Comparison of ENCODE assay signal across 32 cellular contexts in the genomic region with DNA sequence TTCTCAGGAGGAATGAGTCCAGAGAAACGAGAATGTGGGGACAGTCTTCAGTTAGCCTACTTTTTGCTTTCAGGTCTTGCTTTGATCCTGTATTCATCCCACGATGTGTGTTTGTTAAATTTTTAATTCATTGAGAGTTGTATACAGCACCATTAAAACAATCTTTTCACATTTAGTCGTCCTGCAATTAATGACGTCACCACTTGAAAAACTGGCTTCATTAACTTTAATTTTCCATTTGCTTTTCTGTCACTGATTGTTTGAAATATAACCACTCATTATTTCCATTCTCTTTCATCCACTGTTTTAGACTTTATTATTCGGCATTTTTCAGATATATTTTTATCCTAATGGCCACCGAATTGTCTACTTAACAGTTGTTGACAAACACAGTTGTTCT.
"Had no signal": no experiment of that assay in that cellular context is flagged by ENCODE, and none has a peak within 500 bp of the region (broad histone marks: within the 10 kb centered on the region; RNA-seq: fewer than 3 reads in every experiment).

No MANE protein-coding gene starts in this region.

- H3K27me3 Mint-ChIP-seq: activated CD4-positive, alpha-beta T cell treated with anti-CD3 and anti-CD28 coated beads for 36 hours; activated CD4-positive, alpha-beta T cell treated with anti-CD3 and anti-CD28 coated beads, Interleukin-2, amount 10 ng/mL, durations not matched to agents 24 days and 14 days; activated CD8-positive, alpha-beta memory T cell treated with anti-CD3 and anti-CD28 coated beads, Interleukin-2, amount 10 ng/mL, durations not matched to agents 7 days and 5 days; activated naive CD8-positive, alpha-beta T cell treated with anti-CD3 and anti-CD28 coated beads for 36 hours; activated naive CD8-positive, alpha-beta T cell treated with anti-CD3 and anti-CD28 coated beads, Interleukin-2, amount 50 U/mL, for 24 hours had no signal

- H3K27ac ChIP-seq: adrenal gland, body of pancreas, esophagus muscularis mucosa, gastroesophageal sphincter had no signal

- H3K4me1 ChIP-seq: adrenal gland, body of pancreas, esophagus muscularis mucosa, gastroesophageal sphincter had no signal

- H3K4me3 Mint-ChIP-seq: activated CD4-positive, alpha-beta memory T cell treated with anti-CD3 and anti-CD28 coated beads for 36 hours; activated CD4-positive, alpha-beta T cell treated with anti-CD3 and anti-CD28 coated beads for 36 hours; activated CD4-positive, alpha-beta T cell treated with anti-CD3 and anti-CD28 coated beads, Interleukin-2, amount 10 ng/mL, durations not matched to agents 24 days and 14 days; activated CD8-positive, alpha-beta memory T cell treated with anti-CD3 and anti-CD28 coated beads, Interleukin-2, amount 10 ng/mL, durations not matched to agents 7 days and 5 days; activated CD8-positive, alpha-beta T cell treated with anti-CD3 and anti-CD28 coated beads, Interleukin-2, amount 10 ng/mL, durations not matched to agents 7 days and 5 days; activated naive CD4-positive, alpha-beta T cell treated with anti-CD3 and anti-CD28 coated beads for 36 hours; activated naive CD4-positive, alpha-beta T cell treated with anti-CD3 and anti-CD28 coated beads, Interleukin-2, amount 50 U/mL, for 24 hours; activated naive CD8-positive, alpha-beta T cell treated with anti-CD3 and anti-CD28 coated beads for 36 hours; activated naive CD8-positive, alpha-beta T cell treated with anti-CD3 and anti-CD28 coated beads, Interleukin-2, amount 50 U/mL, for 24 hours; activated T-helper 1 cell treated with anti-CD3 and anti-CD28 coated beads, Interleukin-12 subunit alpha, Interleukin-12 subunit beta, Interleukin-2, Interleukin-4 antibody, amounts not matched to agents 30 ng/mL and 10 ng/mL and 1 ng/mL, durations not matched to agents 14 hours and 24 hours and 36 hours; effector memory CD8-positive, alpha-beta T cell had no signal

- DNase-seq: activated CD4-positive, alpha-beta memory T cell treated with anti-CD3 and anti-CD28 coated beads for 36 hours; activated CD4-positive, alpha-beta T cell treated with anti-CD3 and anti-CD28 coated beads for 36 hours; activated CD4-positive, alpha-beta T cell treated with anti-CD3 and anti-CD28 coated beads, Interleukin-2, amount 10 ng/mL, durations not matched to agents 24 days and 14 days; activated CD4-positive, CD25-positive, alpha-beta regulatory T cell; activated CD4-positive, CD25-positive, alpha-beta regulatory T cell treated with anti-CD3 and anti-CD28 coated beads, Interleukin-2, amount 50 U/mL, for 72 hours; activated CD8-positive, alpha-beta memory T cell treated with anti-CD3 and anti-CD28 coated beads, Interleukin-2, amount 10 ng/mL, durations not matched to agents 7 days and 5 days; activated CD8-positive, alpha-beta memory T cell treated with anti-CD3 and anti-CD28 coated beads, Interleukin-2, amount 50 U/mL, for 4 hours; activated CD8-positive, alpha-beta T cell treated with anti-CD3 and anti-CD28 coated beads, Interleukin-2, amount 10 ng/mL, durations not matched to agents 7 days and 5 days; activated effector memory CD4-positive, alpha-beta T cell treated with anti-CD3 and anti-CD28 coated beads, Interleukin-2, amount 50 U/mL, for 16 hours; activated naive CD4-positive, alpha-beta T cell treated with anti-CD3 and anti-CD28 coated beads for 36 hours; activated naive CD8-positive, alpha-beta T cell treated with anti-CD3 and anti-CD28 coated beads for 36 hours; activated naive CD8-positive, alpha-beta T cell treated with anti-CD3 and anti-CD28 coated beads, Interleukin-2, amount 50 U/mL, for 24 hours; activated T-cell treated with anti-CD3 and anti-CD28 coated beads, Interleukin-2, amount 50 U/mL, for 1 hour; activated T-cell treated with anti-CD3 and anti-CD28 coated beads, Interleukin-2, amount 50 U/mL, for 48 hours; adrenal gland; amygdala; aorta; body of pancreas; caudate nucleus; cortex of kidney; dermis blood vessel endothelial cell; effector CD4-positive, alpha-beta T cell; effector memory CD8-positive, alpha-beta T cell; erythroblast; foreskin melanocyte; T-helper 2 cell had no signal

- H3K27me3 ChIP-seq: adrenal gland, body of pancreas, esophagus muscularis mucosa, gastroesophageal sphincter had no signal

- H3K4me3 ChIP-seq: adrenal gland, body of pancreas, esophagus muscularis mucosa, gastroesophageal sphincter had no signal

- ATAC-seq: activated CD4-positive, alpha-beta T cell treated with anti-CD3 and anti-CD28 coated beads for 36 hours; activated CD8-positive, alpha-beta memory T cell treated with anti-CD3 and anti-CD28 coated beads, Interleukin-2, amount 10 ng/mL, durations not matched to agents 7 days and 5 days; activated CD8-positive, alpha-beta T cell treated with anti-CD3 and anti-CD28 coated beads, Interleukin-2, amount 10 ng/mL, durations not matched to agents 7 days and 5 days; activated naive CD8-positive, alpha-beta T cell treated with anti-CD3 and anti-CD28 coated beads, Interleukin-2, amount 50 U/mL, for 24 hours; body of pancreas; effector memory CD8-positive, alpha-beta T cell; gastroesophageal sphincter had no signal

- H3K36me3 Mint-ChIP-seq: activated CD4-positive, alpha-beta memory T cell treated with anti-CD3 and anti-CD28 coated beads for 36 hours; activated CD8-positive, alpha-beta memory T cell treated with anti-CD3 and anti-CD28 coated beads, Interleukin-2, amount 10 ng/mL, durations not matched to agents 7 days and 5 days; activated naive CD4-positive, alpha-beta T cell treated with anti-CD3 and anti-CD28 coated beads, Interleukin-2, amount 50 U/mL, for 24 hours; activated naive CD8-positive, alpha-beta T cell treated with anti-CD3 and anti-CD28 coated beads for 36 hours had no signal

- FAIRE-seq: colon had no signal

- H3K36me3 ChIP-seq: adrenal gland, esophagus muscularis mucosa, gastroesophageal sphincter had no signal

- H3K9me3 ChIP-seq: adrenal gland, body of pancreas, esophagus muscularis mucosa, gastroesophageal sphincter had no signal

- H3K27ac Mint-ChIP-seq: activated CD4-positive, alpha-beta memory T cell treated with anti-CD3 and anti-CD28 coated beads for 36 hours; activated CD4-positive, alpha-beta T cell treated with anti-CD3 and anti-CD28 coated beads for 36 hours; activated CD4-positive, alpha-beta T cell treated with anti-CD3 and anti-CD28 coated beads, Interleukin-2, amount 10 ng/mL, durations not matched to agents 24 days and 14 days; activated CD8-positive, alpha-beta memory T cell treated with anti-CD3 and anti-CD28 coated beads, Interleukin-2, amount 10 ng/mL, durations not matched to agents 7 days and 5 days; activated CD8-positive, alpha-beta T cell treated with anti-CD3 and anti-CD28 coated beads, Interleukin-2, amount 10 ng/mL, durations not matched to agents 7 days and 5 days; activated naive CD4-positive, alpha-beta T cell treated with anti-CD3 and anti-CD28 coated beads for 36 hours; activated naive CD4-positive, alpha-beta T cell treated with anti-CD3 and anti-CD28 coated beads, Interleukin-2, amount 50 U/mL, for 24 hours; activated naive CD8-positive, alpha-beta T cell treated with anti-CD3 and anti-CD28 coated beads for 36 hours; activated naive CD8-positive, alpha-beta T cell treated with anti-CD3 and anti-CD28 coated beads, Interleukin-2, amount 50 U/mL, for 24 hours; activated T-helper 1 cell treated with anti-CD3 and anti-CD28 coated beads, Interleukin-12 subunit alpha, Interleukin-12 subunit beta, Interleukin-2, Interleukin-4 antibody, amounts not matched to agents 30 ng/mL and 10 ng/mL and 1 ng/mL, durations not matched to agents 14 hours and 24 hours and 36 hours; activated T-helper 2 cell treated with anti-CD3 and anti-CD28 coated beads, Interferon-gamma antibody, Interleukin-2, Interleukin-4, amounts not matched to agents 10 μg/mL and 5 μg/mL and 100 μg/mL, durations not matched to agents 14 hours and 24 hours and 36 hours; effector memory CD8-positive, alpha-beta T cell had no signal

- H3K4me1 Mint-ChIP-seq: activated CD4-positive, alpha-beta T cell treated with anti-CD3 and anti-CD28 coated beads for 36 hours; activated CD4-positive, alpha-beta T cell treated with anti-CD3 and anti-CD28 coated beads, Interleukin-2, amount 10 ng/mL, durations not matched to agents 24 days and 14 days; activated CD8-positive, alpha-beta memory T cell treated with anti-CD3 and anti-CD28 coated beads, Interleukin-2, amount 10 ng/mL, durations not matched to agents 7 days and 5 days; activated naive CD4-positive, alpha-beta T cell treated with anti-CD3 and anti-CD28 coated beads, Interleukin-2, amount 50 U/mL, for 24 hours; activated naive CD8-positive, alpha-beta T cell treated with anti-CD3 and anti-CD28 coated beads for 36 hours; activated naive CD8-positive, alpha-beta T cell treated with anti-CD3 and anti-CD28 coated beads, Interleukin-2, amount 50 U/mL, for 24 hours had no signal

- H3K9me3 Mint-ChIP-seq: activated CD4-positive, alpha-beta memory T cell treated with anti-CD3 and anti-CD28 coated beads for 36 hours; activated CD4-positive, alpha-beta T cell treated with anti-CD3 and anti-CD28 coated beads, Interleukin-2, amount 10 ng/mL, durations not matched to agents 24 days and 14 days; activated naive CD8-positive, alpha-beta T cell treated with anti-CD3 and anti-CD28 coated beads for 36 hours; activated T-helper 1 cell treated with anti-CD3 and anti-CD28 coated beads, Interleukin-12 subunit alpha, Interleukin-12 subunit beta, Interleukin-2, Interleukin-4 antibody, amounts not matched to agents 30 ng/mL and 10 ng/mL and 1 ng/mL, durations not matched to agents 14 hours and 24 hours and 36 hours; activated T-helper 2 cell treated with anti-CD3 and anti-CD28 coated beads, Interferon-gamma antibody, Interleukin-2, Interleukin-4, amounts not matched to agents 10 μg/mL and 5 μg/mL and 100 μg/mL, durations not matched to agents 14 hours and 24 hours and 36 hours had no signal
